In genomic region chr21:44962481-44962966, GRCh38 we compare ENCODE assay signal across 2 cellular contexts.
TF ChIP-seq lines count a peak whose summit lies in the region.

No MANE protein-coding gene starts in this region.

TF ChIP-seq in IMR-90, 13 proteins besides CTCF, POLR2A, EP300 and RAD21:
- TF ChIP-seq MAFK (IDR thresholded peaks at IDR 0.05; ENCODE audit: low read depth, low read length) (no peak), RFX5 (IDR thresholded peaks at IDR 0.05; ENCODE audit: low read depth, low read length) (no peak), NFE2L2 (IDR thresholded peaks at IDR 0.05; ENCODE audit: low read depth, low read length) (peak; percentile 46; the same call in 1 of the 2 replicates), CHD1 (IDR thresholded peaks at IDR 0.05; ENCODE audit: low read depth, low read length) (no peak), BHLHE40 (IDR thresholded peaks at IDR 0.05; ENCODE audit: low read depth, low read length) (peak; percentile 80), MXI1 (IDR thresholded peaks at IDR 0.05; ENCODE audit: borderline replicate concordance, low read depth, low read length) (peak; percentile 95), FOS (IDR thresholded peaks at IDR 0.05; ENCODE audit: low read depth, low read length) (peak; percentile 72), MAZ (IDR thresholded peaks at IDR 0.05; ENCODE audit: borderline replicate concordance, low read depth, low read length) (no peak), SMC3 (IDR thresholded peaks at IDR 0.05; ENCODE audit: low read depth, low read length) (peak; percentile 16; the same call in 1 of the 2 replicates), RCOR1 (IDR thresholded peaks at IDR 0.05; ENCODE audit: insufficient replicate concordance, low read length) (peak; percentile 96), CEBPB (IDR thresholded peaks at IDR 0.05; ENCODE audit: low read depth, low read length) (peak; percentile 83), ELK1 (IDR thresholded peaks at IDR 0.05; ENCODE audit: borderline replicate concordance, low read depth, low read length) (no peak)
- TF ChIP-seq, protein P1, sequence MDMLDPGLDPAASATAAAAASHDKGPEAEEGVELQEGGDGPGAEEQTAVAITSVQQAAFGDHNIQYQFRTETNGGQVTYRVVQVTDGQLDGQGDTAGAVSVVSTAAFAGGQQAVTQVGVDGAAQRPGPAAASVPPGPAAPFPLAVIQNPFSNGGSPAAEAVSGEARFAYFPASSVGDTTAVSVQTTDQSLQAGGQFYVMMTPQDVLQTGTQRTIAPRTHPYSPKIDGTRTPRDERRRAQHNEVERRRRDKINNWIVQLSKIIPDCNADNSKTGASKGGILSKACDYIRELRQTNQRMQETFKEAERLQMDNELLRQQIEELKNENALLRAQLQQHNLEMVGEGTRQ (IDR thresholded peaks at IDR 0.05; ENCODE audit: low read depth, low read length): 0 out of 2 replicates have a peak, but pooled peaks have one; percentile 18

TF ChIP-seq in H1, 55 proteins besides CTCF, POLR2A, EP300 and RAD21:
- TF ChIP-seq SRF (IDR thresholded peaks at IDR 0.05; ENCODE audit: low read depth, low read length) (no peak), CEBPB (IDR thresholded peaks at IDR 0.05; ENCODE audit: low read depth, low read length) (no peak), RFX5 (IDR thresholded peaks at IDR 0.05; ENCODE audit: borderline replicate concordance, low read depth, low read length) (no peak), BRCA1 (IDR thresholded peaks at IDR 0.05; ENCODE audit: low read depth, low read length) (no peak), HDAC2 (IDR thresholded peaks at IDR 0.05; ENCODE audit: borderline replicate concordance in 1 of 2, low read depth in 2 of 2, low read length in 2 of 2) (no peak), SP2 (IDR thresholded peaks at IDR 0.05; ENCODE audit: low read length) (no peak), SIN3A (conservative IDR thresholded peaks at IDR 0.05 in 1 of 2, IDR thresholded peaks at IDR 0.05 in 1 of 2; ENCODE audit: low read depth in 1 of 2, low read length in 2 of 2) (no peak), HDAC6 (IDR thresholded peaks at IDR 0.05; ENCODE audit: low read depth, low read length) (no peak), NRF1 (IDR thresholded peaks at IDR 0.05; ENCODE audit: low read depth, low read length) (no peak), CTBP2 (IDR thresholded peaks at IDR 0.05; ENCODE audit: borderline replicate concordance, insufficient read depth, insufficient read length, low read length) (no peak), RBBP5 (IDR thresholded peaks at IDR 0.05; ENCODE audit: borderline replicate concordance, low read depth, low read length) (no peak), GABPA (IDR thresholded peaks at IDR 0.05; ENCODE audit: borderline replicate concordance, insufficient read depth, low read length) (no peak), CBX5 (IDR thresholded peaks at IDR 0.05; ENCODE audit: low read depth, low read length) (no peak), NANOG (IDR thresholded peaks at IDR 0.05; ENCODE audit: insufficient read depth, low read depth, low read length, poor library complexity, severe bottlenecking) (no peak), CHD2 (IDR thresholded peaks at IDR 0.05; ENCODE audit: low read length) (no peak), KDM1A (IDR thresholded peaks at IDR 0.05; ENCODE audit: borderline replicate concordance, low read length) (no peak), KDM5A (IDR thresholded peaks at IDR 0.05; ENCODE audit: low read length) (no peak), SUZ12 (IDR thresholded peaks at IDR 0.05; ENCODE audit: low read length) (no peak), E2F6 (IDR thresholded peaks at IDR 0.05) (no peak)
- TF ChIP-seq, protein P1 (IDR thresholded peaks at IDR 0.05; ENCODE audit: low read length): no peak
